Comparison of ENCODE assay signal across 3 cellular contexts in the genomic region with DNA sequence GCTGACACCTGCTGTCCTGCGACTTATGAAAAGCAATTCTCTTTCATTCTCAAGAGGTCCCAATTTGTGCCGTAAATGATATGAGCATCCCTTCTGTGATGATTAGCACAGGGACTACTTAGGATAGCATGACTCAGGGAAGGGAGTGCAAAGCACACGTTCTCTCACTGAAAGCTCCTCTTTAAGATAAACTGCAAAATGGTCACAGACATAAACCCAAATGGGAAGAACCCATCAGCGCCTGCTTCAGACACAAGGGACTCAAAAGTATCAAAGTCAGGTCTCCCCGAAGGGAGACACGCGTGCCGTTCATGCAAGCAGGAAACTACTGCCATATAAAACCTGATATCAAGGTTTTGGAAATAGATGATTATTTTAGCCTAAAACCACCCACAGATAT. TPM values are rescaled to one million over a fixed set of nuclear protein-coding genes. Genes with fewer than 3 reads are reported as not detected.
"Had no signal": no experiment of that assay in that cellular context is flagged by ENCODE, and none has a peak within 500 bp of the region (broad histone marks: within the 10 kb centered on the region; RNA-seq: fewer than 3 reads in every experiment).

No MANE protein-coding gene starts in this region.

- ATAC-seq: GM12878 had no signal

- DNase-seq: GDM1, GF-D8 had no signal

- H3K4me3 ChIP-seq: GM12878 had no signal

RNA-seq across cellular contexts. Expression of a gene that starts 33.9 kb away (rescaled TPM):
- total RNA-seq: GM12878 had no signal
- polyA plus RNA-seq: GM12878 had no signal
